9 cellular contexts compared by ENCODE assay signal in genomic region chrX:69740317-69740716, GRCh38.
"Had no signal": no experiment of that assay in that cellular context is flagged by ENCODE, and none has a peak within 500 bp of the region (broad histone marks: within the 10 kb centered on the region; RNA-seq: fewer than 3 reads in every experiment).

No MANE protein-coding gene starts in this region.

- H3K4me3 ChIP-seq: GM23248, HAP-1, K562 had no signal

- H3K4me1 ChIP-seq: HAP-1 had no signal

- H3K36me3 ChIP-seq: HAP-1 had no signal

- H3K27ac ChIP-seq: GM23248, HL-60 had no signal

- H3K9ac ChIP-seq: GM23248 had no signal

- ATAC-seq: HCT116, K562 had no signal

- DNase-seq: GM23248, GOT3, H7, IMR-90, KG1 had no signal

- FAIRE-seq: K562 had no signal

- H3K9me3 ChIP-seq: HAP-1 had no signal
